Comparison of ENCODE assay signal across 10 cellular contexts in the genomic region with DNA sequence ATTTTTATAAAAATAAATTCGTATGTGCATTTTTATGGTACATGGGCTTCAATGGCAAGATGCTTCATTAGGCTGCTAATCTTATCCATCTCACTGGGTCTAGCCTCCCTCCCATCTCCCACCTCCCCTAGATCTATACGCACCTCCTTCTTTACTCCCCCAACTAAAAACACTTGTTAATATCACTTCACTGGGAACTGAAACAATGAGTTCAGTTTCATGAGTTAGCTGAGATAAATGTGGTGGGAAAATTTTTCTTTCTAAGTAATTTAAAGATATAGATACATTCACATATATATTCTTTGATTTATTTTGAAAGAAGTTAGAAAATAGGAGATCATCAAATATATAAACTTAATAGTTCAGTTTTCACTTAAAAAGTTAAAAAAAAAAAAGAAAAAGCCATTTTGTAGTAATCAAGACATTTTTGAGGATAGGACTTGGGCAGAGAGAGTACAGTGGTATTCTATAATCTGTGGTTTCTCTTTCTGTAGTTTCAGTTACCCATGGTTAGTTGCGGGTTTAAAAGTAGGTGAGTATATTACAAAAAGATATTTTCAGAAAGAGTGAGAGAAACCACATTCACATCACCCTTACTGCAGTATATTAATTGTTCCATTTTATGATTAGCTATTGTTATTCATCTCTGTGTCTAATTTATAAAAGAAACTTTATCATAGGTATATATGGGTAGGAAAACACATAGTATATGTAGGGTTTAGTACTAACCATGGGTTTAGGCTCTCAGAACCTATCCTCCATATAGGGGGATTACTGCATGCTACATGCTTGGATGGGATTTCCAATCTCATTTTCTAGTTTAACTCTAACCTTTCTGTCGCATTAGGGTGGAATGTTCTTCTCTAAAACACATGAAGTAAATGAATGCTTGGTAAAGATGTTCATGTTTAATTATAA.
DNase-seq lines count a peak whose midpoint lies in the region; ATAC-seq and TF ChIP-seq lines count a peak whose summit lies in the region.
"Had no signal": no experiment of that assay in that cellular context is flagged by ENCODE, and none has a peak within 500 bp of the region (broad histone marks: within the 10 kb centered on the region; RNA-seq: fewer than 3 reads in every experiment).

No MANE protein-coding gene starts in this region.

- DNase-seq in activated T-cell treated with anti-CD3 and anti-CD28 coated beads, Interleukin-2, amount 50 U/mL, for 4 hours, result no peak
- DNase-seq in activated T-cell treated with anti-CD3 and anti-CD28 coated beads for 4 hours (no peak), GM10248 (ENCODE audit: extremely low spot score) (no peak), endothelial cell (ENCODE audit: low spot score) (no peak)
- DNase-seq in stimulated activated effector memory CD8-positive, alpha-beta T cell treated with anti-CD3 and anti-CD28 coated beads, Interleukin-12 subunit alpha, Interleukin-12 subunit beta, amount 100 ng/mL, for 72 hours (ENCODE audit: low spot score in 2 of 2), result no peak
- no peak for DNase-seq in stimulated activated CD4-positive, alpha-beta T cell treated with anti-CD3 and anti-CD28 coated beads, Interleukin-1b, Interleukin-23, amount 100 ng/mL, for 48 hours
- DNase-seq: NCI-H1694 treated with DMSO at 0.1 percent for 48 hours; stimulated activated CD4-positive, alpha-beta T cell treated with anti-CD3 and anti-CD28 coated beads, Interleukin-2, amount 100 ng/mL, for 48 hours had no signal

- ATAC-seq in activated T-cell treated with anti-CD3 and anti-CD28 coated beads, Interleukin-2, amount 50 U/mL, for 4 hours, result peak; percentile 81 to 83
- ATAC-seq in HG02623 (IDR thresholded peaks at IDR 0.05; ENCODE audit: unreplicated experiment) (peak; percentile 93), HG03565 (IDR thresholded peaks at IDR 0.05; ENCODE audit: unreplicated experiment) (peak; percentile 83)
- ATAC-seq in stimulated activated effector memory CD8-positive, alpha-beta T cell treated with anti-CD3 and anti-CD28 coated beads, Interleukin-12 subunit alpha, Interleukin-12 subunit beta, amount 100 ng/mL, for 72 hours, result peak; percentile 93

- H3K4me1 Mint-ChIP-seq in activated T-cell treated with anti-CD3 and anti-CD28 coated beads, Interleukin-2, amount 50 U/mL, for 4 hours (ENCODE audit: low read depth), result peaks cover 41% of the 10 kb centered on the region
- peaks cover 36% of the 10 kb centered on the region for H3K4me1 Mint-ChIP-seq in stimulated activated effector memory CD8-positive, alpha-beta T cell treated with anti-CD3 and anti-CD28 coated beads, Interleukin-12 subunit alpha, Interleukin-12 subunit beta, amount 100 ng/mL, for 72 hours
- peaks cover under 1% of the 10 kb centered on the region for H3K4me1 Mint-ChIP-seq in endothelial cell (ENCODE audit: unreplicated experiment)

- H3K9me3 Mint-ChIP-seq in activated T-cell treated with anti-CD3 and anti-CD28 coated beads, Interleukin-2, amount 50 U/mL, for 4 hours, result no peaks in the 10 kb centered on the region
- no peaks in the 10 kb centered on the region for H3K9me3 Mint-ChIP-seq in stimulated activated effector memory CD8-positive, alpha-beta T cell treated with anti-CD3 and anti-CD28 coated beads, Interleukin-12 subunit alpha, Interleukin-12 subunit beta, amount 100 ng/mL, for 72 hours
- H3K9me3 Mint-ChIP-seq in endothelial cell (ENCODE audit: unreplicated experiment), result no peaks in the 10 kb centered on the region

- TF ChIP-seq CTCF in GM10248 (IDR thresholded peaks at IDR 0.05; ENCODE audit: control extremely low read depth, extremely low read depth, low read depth, missing control alignments), result no peak
- no peak for TF ChIP-seq CTCF in endothelial cell (IDR thresholded peaks at IDR 0.05; ENCODE audit: unreplicated experiment)

- CTCF ChIA-PET in GM10248 (lab: Yijun Ruan, JAX), result interaction anchor here (1.0 to 1.9 kb wide), 3 partner anchors 10 to 56 kb away, joined by 3 to 6 read pairs (median 3); no protein-coding TSS in a partner anchor

- no peak overlapping the region for H3K4me3 Mint-ChIP-seq in activated T-cell treated with anti-CD3 and anti-CD28 coated beads, Interleukin-2, amount 50 U/mL, for 4 hours
- peak overlapping the region; percentile 50 for H3K4me3 Mint-ChIP-seq in stimulated activated effector memory CD8-positive, alpha-beta T cell treated with anti-CD3 and anti-CD28 coated beads, Interleukin-12 subunit alpha, Interleukin-12 subunit beta, amount 100 ng/mL, for 72 hours
- H3K4me3 Mint-ChIP-seq in endothelial cell (ENCODE audit: unreplicated experiment), result no peak overlapping the region

- peak overlapping the region; percentile 81 for H3K27ac Mint-ChIP-seq in stimulated activated effector memory CD8-positive, alpha-beta T cell treated with anti-CD3 and anti-CD28 coated beads, Interleukin-12 subunit alpha, Interleukin-12 subunit beta, amount 100 ng/mL, for 72 hours
- no peak overlapping the region for H3K27ac Mint-ChIP-seq in endothelial cell (ENCODE audit: unreplicated experiment)

- POLR2A ChIA-PET in GM10248 (lab: Yijun Ruan, JAX), result interaction anchor here (0.9 kb wide), 1 partner anchor 358 kb away, joined by 3 read pairs; no protein-coding TSS in a partner anchor

- H3K36me3 Mint-ChIP-seq in activated T-cell treated with anti-CD3 and anti-CD28 coated beads, Interleukin-2, amount 50 U/mL, for 4 hours (ENCODE audit: insufficient read depth), result no peaks in the 10 kb centered on the region
- H3K36me3 Mint-ChIP-seq in stimulated activated effector memory CD8-positive, alpha-beta T cell treated with anti-CD3 and anti-CD28 coated beads, Interleukin-12 subunit alpha, Interleukin-12 subunit beta, amount 100 ng/mL, for 72 hours, result peaks cover 10% of the 10 kb centered on the region
- H3K36me3 Mint-ChIP-seq in endothelial cell (ENCODE audit: low read depth, unreplicated experiment), result no peaks in the 10 kb centered on the region

- no peaks in the 10 kb centered on the region for H3K27me3 Mint-ChIP-seq in activated T-cell treated with anti-CD3 and anti-CD28 coated beads, Interleukin-2, amount 50 U/mL, for 4 hours (ENCODE audit: low read depth)
- no peaks in the 10 kb centered on the region for H3K27me3 Mint-ChIP-seq in endothelial cell (ENCODE audit: unreplicated experiment)
